ENCODE assay signal across 8 cellular contexts in the genomic region with DNA sequence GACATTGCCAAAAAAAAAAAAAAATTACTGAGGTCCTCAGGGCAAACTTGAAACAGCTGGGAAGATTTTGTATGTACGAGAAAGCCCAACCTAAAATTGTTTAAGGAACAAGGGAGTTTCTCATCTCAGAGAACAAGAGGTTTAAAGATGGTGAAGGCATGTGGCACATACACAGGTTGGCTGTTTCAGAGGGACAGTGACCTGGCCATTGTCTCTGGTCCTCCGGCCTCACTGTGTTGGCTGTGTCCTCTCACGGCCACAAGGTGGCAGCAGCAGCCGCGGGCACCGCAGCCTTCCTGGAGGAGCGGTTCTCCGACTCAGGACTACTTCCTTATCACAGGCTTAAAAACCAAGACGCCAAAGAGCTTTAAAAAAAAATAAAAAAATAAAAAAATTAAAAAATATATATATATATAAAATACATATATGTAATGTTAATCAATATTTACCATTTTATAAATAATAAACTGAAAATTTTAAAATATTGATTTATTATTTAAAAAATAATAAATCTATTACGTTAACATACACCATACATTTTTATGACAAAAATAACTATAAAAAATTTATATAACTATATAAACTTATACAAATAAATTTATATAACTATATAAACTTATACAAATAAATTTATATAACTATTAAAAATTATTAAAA. TPM values are rescaled to one million over a fixed set of nuclear protein-coding genes. Genes with fewer than 3 reads are reported as not detected.
DNase-seq lines count a peak whose midpoint lies in the region; ATAC-seq and TF ChIP-seq lines count a peak whose summit lies in the region.

No MANE protein-coding gene starts in this region.

- WGBS in transverse colon (ENCODE audit: low coverage in 1 of 2), 2 donors = 10 to 11% methylated on average over 9 to 10 of the region's 10 CpGs

- no peak overlapping the region for H3K27ac ChIP-seq in SJSA1
- H3K27ac ChIP-seq in transverse colon = no peak overlapping the region

- in situ Hi-C loops in transverse colon (cut with MboI; ENCODE audit: low pct_ligation_motif_present in 1 of 4, low pct_unique_long_range_greater_than_20kb in 1 of 4, low sequenced_read_pairs in 3 of 4) = loop anchor here (10.0 to 25.0 kb wide), 6 partner anchors 266 to 916 kb away; no protein-coding TSS in a partner anchor

- no peaks in the 10 kb centered on the region for H3K4me1 ChIP-seq in SJSA1 (replicated peaks)
- no peaks in the 10 kb centered on the region for H3K4me1 ChIP-seq in transverse colon

- ATAC-seq in GM21576 (IDR thresholded peaks at IDR 0.05; ENCODE audit: unreplicated experiment) (peak; percentile 83), omental fat pad (ENCODE audit: low FRiP score) (peak; percentile 86)

- intact Hi-C loops in transverse colon (cut with DNase I; ENCODE audit: low total_unique reads) = loop anchor here (10.0 kb wide), 1 partner anchor 384 kb away; no protein-coding TSS in a partner anchor

- H3K27me3 ChIP-seq in SJSA1 (replicated peaks) (no peaks in the 10 kb centered on the region), transverse colon (no peaks in the 10 kb centered on the region)

- no peak for TF ChIP-seq EP300 in transverse colon (IDR thresholded peaks at IDR 0.05; ENCODE audit: low read depth)

- no peak for TF ChIP-seq POLR2A in transverse colon (IDR thresholded peaks at IDR 0.05)

- no peaks in the 10 kb centered on the region for H3K9me3 ChIP-seq in SJSA1 (replicated peaks)
- no peaks in the 10 kb centered on the region for H3K9me3 ChIP-seq in transverse colon

- DNase-seq in DMS153 (lab: John Stamatoyannopoulos, UW) (peak; percentile 56), LoVo (ENCODE audit: low spot score) (peak; percentile 85), SJSA1 (ENCODE audit: low read depth in 1 of 2, low spot score in 2 of 2) (peak; percentile 54 to 76), activated gamma-delta T cell (lab: John Stamatoyannopoulos, UW) (peak; percentile 50), foreskin melanocyte (peak; percentile 54), omental fat pad (ENCODE audit: low spot score) (no peak), transverse colon (peak; percentile 86)

- H3K4me3 ChIP-seq in SJSA1 = no peak overlapping the region
- no peak overlapping the region for H3K4me3 ChIP-seq in transverse colon

- TF ChIP-seq CTCF in omental fat pad (IDR thresholded peaks at IDR 0.05) = peak in 1 of 3 donors; percentile 75
- TF ChIP-seq CTCF in transverse colon (IDR thresholded peaks at IDR 0.05) = peak; percentile 88 to 96 (median 93)

- H3K36me3 ChIP-seq in SJSA1 = no peaks in the 10 kb centered on the region
- no peaks in the 10 kb centered on the region for H3K36me3 ChIP-seq in transverse colon

RNA-seq across cellular contexts. Expression of a gene that starts 52.8 kb away (rescaled TPM):
- 9.7 and 21.6 TPM in 2 replicates for total RNA-seq in SJSA1 (2014; rRNA removed; shearing (Covaris generic))
- total RNA-seq in omental fat pad (1 to 10 TPM; 2.3 to 5.6 (median 3.5) TPM), transverse colon (10 to 100 TPM in 1 of 4 donors, 1 to 10 TPM in 3; 1.2 to 28.9 (median 1.9) TPM)

RNA-seq across cellular contexts. Expression of a gene that starts 52.9 kb away (rescaled TPM):
- total RNA-seq in SJSA1 (2014; rRNA removed; shearing (Covaris generic)) = 3.5 and 8.5 TPM in 2 replicates
- total RNA-seq in omental fat pad (1 to 10 TPM; 5.8 to 8.8 (median 7.4) TPM), transverse colon (100 to 1,000 TPM in 1 of 4 donors, 10 to 100 TPM in 2, 1 to 10 TPM in 1; 9.8 to 125 (median 13.5) TPM)
